22 cellular contexts compared by ENCODE assay signal in the genomic region with DNA sequence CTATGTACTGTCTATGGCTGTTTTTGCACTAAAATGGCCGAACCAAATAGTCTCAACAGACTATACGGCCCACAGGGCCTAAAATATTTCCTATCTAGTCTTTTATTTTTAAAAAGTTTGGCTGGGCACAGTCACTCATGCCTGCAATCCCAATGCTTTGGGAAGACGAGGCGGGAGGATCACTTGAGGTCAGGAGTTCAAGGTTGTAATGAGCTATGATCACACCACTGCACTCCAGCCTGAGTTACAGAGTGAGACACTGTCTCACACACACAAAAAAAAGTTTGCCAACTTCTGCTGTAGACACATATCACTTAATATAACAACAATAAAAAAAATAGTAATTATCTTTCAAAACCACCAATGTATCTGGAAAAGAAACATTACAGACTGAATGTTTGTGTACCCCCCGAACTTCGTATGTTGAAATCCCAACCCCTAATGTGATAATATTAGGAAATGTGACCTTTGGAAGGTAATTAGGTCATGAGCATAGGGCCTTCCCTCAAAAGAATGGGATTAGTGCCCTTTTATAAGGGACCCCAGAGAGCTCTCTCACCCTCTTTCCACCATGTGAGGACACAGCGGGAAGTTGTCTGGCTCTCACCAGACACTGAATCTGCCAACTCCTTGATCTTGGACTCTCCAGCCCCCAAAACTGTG. TPM values are rescaled to one million over a fixed set of nuclear protein-coding genes. Genes with fewer than 3 reads are reported as not detected.
A peak's percentile ranks its signal among the peaks of the same experiment; 100 is the strongest.
DNase-seq lines count a peak whose midpoint lies in the region; ATAC-seq, FAIRE-seq and TF ChIP-seq lines count a peak whose summit lies in the region.
"Had no signal": no experiment of that assay in that cellular context is flagged by ENCODE, and none has a peak within 500 bp of the region (broad histone marks: within the 10 kb centered on the region; RNA-seq: fewer than 3 reads in every experiment).

No MANE protein-coding gene starts in this region.

- dilution Hi-C loops in mammary epithelial cell (cut with HindIII; ENCODE audit: low sequenced_read_pairs): no loop called here

- H3K36me3 ChIP-seq in mammary epithelial cell (ENCODE audit: insufficient read depth, low read length): peaks cover 23% of the 10 kb centered on the region
- H3K36me3 ChIP-seq in HepG2 (replicated peaks in 1 of 2; ENCODE audit: control insufficient read depth in 1 of 2, insufficient read depth in 2 of 2, low read length in 2 of 2): peaks cover 12 to 62% of the 10 kb centered on the region in 2 experiments
- H3K36me3 ChIP-seq in neuronal stem cell (replicated peaks in 1 of 2; ENCODE audit: control insufficient read depth in 2 of 2, insufficient read depth in 2 of 2, low read length in 2 of 2): peaks cover 2 to 97% of the 10 kb centered on the region in 2 donors

- H2AFZ ChIP-seq in mammary epithelial cell (ENCODE audit: low read depth, low read length) (no peak overlapping the region), HepG2 (ENCODE audit: low read length) (no peak overlapping the region), neuronal stem cell (ENCODE audit: low read length) (no peak overlapping the region)

- H4K8ac ChIP-seq in neuronal stem cell (ENCODE audit: low read depth, low read length): no peak overlapping the region

- H2AK5ac ChIP-seq in neuronal stem cell (ENCODE audit: low read depth, low read length): no peak overlapping the region

- no peak overlapping the region for H3K4me3 ChIP-seq in mammary epithelial cell (replicated peaks in 1 of 3; ENCODE audit: insufficient read depth in 1 of 3, low read depth in 2 of 3, low read length in 3 of 3)
- no peak overlapping the region for H3K4me3 ChIP-seq in HepG2 (replicated peaks in 1 of 3; ENCODE audit: insufficient read depth in 1 of 3, low read depth in 2 of 3, low read length in 3 of 3)
- no peak overlapping the region for H3K4me3 ChIP-seq in neuronal stem cell (ENCODE audit: low read length in 2 of 2)
- H3K4me3 ChIP-seq: BLaER1 had no signal

- no peak overlapping the region for H2BK15ac ChIP-seq in neuronal stem cell (ENCODE audit: low read length)

- peaks cover 85% of the 10 kb centered on the region for H3K36me3 Mint-ChIP-seq in MCF 10A (ENCODE audit: insufficient read depth, unreplicated experiment)
- peaks cover 59% of the 10 kb centered on the region for H3K36me3 Mint-ChIP-seq in WTC11
- H3K36me3 Mint-ChIP-seq in nephron progenitor cell (ENCODE audit: low read depth): peaks cover 46% of the 10 kb centered on the region

- H3K14ac ChIP-seq in neuronal stem cell (ENCODE audit: low read length): no peak overlapping the region

- H3K4me2 ChIP-seq in mammary epithelial cell (ENCODE audit: insufficient read depth, low read depth, low read length) (no peak overlapping the region), HepG2 (ENCODE audit: low read depth, low read length) (no peak overlapping the region), neuronal stem cell (ENCODE audit: insufficient read depth, low read length, poor library complexity, severe bottlenecking) (no peak overlapping the region)
- H3K4me2 ChIP-seq: BLaER1 had no signal

- TF ChIP-seq CTCF in MCF 10A (IDR thresholded peaks at IDR 0.05; ENCODE audit: unreplicated experiment): no peak
- TF ChIP-seq CTCF in mammary epithelial cell (conservative IDR thresholded peaks at IDR 0.05 in 1 of 2, IDR thresholded peaks at IDR 0.05 in 1 of 2; ENCODE audit: extremely low read depth in 1 of 2, insufficient read depth in 1 of 2, low read depth in 1 of 2, low read length in 2 of 2): no peak
- no peak for TF ChIP-seq CTCF in WTC11 (IDR thresholded peaks at IDR 0.05)
- TF ChIP-seq CTCF in HepG2 (CRISPR knock-in tag; IDR thresholded peaks at IDR 0.05): no peak
- no peak for TF ChIP-seq CTCF in nephron progenitor cell (IDR thresholded peaks at IDR 0.05)

- H3K27ac ChIP-seq in mammary epithelial cell (ENCODE audit: insufficient read depth, low read depth, low read length) (no peak overlapping the region), HepG2 (ENCODE audit: extremely low read length, insufficient read depth, low read length) (no peak overlapping the region), neuronal stem cell (replicated peaks; ENCODE audit: low read length) (no peak overlapping the region)
- H3K27ac ChIP-seq: BLaER1, C4-2B had no signal

- no peak overlapping the region for H3K4ac ChIP-seq in neuronal stem cell (ENCODE audit: low read length)

- no peaks in the 10 kb centered on the region for H3K27me3 ChIP-seq in mammary epithelial cell (ENCODE audit: insufficient read depth, low read length)
- no peaks in the 10 kb centered on the region for H3K27me3 ChIP-seq in HepG2 (ENCODE audit: control insufficient read depth in 1 of 2, insufficient read depth in 2 of 2, low read length in 2 of 2)
- H3K27me3 ChIP-seq in neuronal stem cell (ENCODE audit: control insufficient read depth in 3 of 3, insufficient read depth in 3 of 3, low read depth in 1 of 3, low read length in 3 of 3): no peaks in the 10 kb centered on the region
- H3K27me3 ChIP-seq: BLaER1 had no signal

- ATAC-seq in WTC11: no peak
- ATAC-seq in HepG2: peak; percentile 34; the same call in 1 of the 3 replicates
- ATAC-seq: CD8-positive, alpha-beta T cell; HCT116 had no signal

- H4K20me1 ChIP-seq in mammary epithelial cell (ENCODE audit: insufficient read depth, low read length): no peaks in the 10 kb centered on the region
- no peaks in the 10 kb centered on the region for H4K20me1 ChIP-seq in HepG2 (ENCODE audit: insufficient read depth, low read length)

- H2BK5ac ChIP-seq in neuronal stem cell (ENCODE audit: low read length): no peak overlapping the region

- no peak overlapping the region for H2BK12ac ChIP-seq in neuronal stem cell (ENCODE audit: low read length)

- CTCF ChIA-PET in MCF 10A (lab: Yijun Ruan, JAX) (interaction anchor here (1.8 to 2.5 kb wide), 2 partner anchors 292 to 295 kb away, joined by 7 to 9 read pairs; no protein-coding TSS in a partner anchor), mammary epithelial cell (lab: Charles Lee; ENCODE audit: low non-redundant PET) (no interaction called here), WTC11 (lab: Charles Lee) (no interaction called here), HepG2 (lab: Yijun Ruan, JAX; ENCODE audit: low intra/inter-chr PET ratio, low total read pairs) (no interaction called here)

- DNase-seq in MCF 10A (ENCODE audit: unreplicated experiment): no peak
- DNase-seq in mammary epithelial cell: no peak
- DNase-seq in WTC11 (ENCODE audit: low spot score): no peak
- peak; percentile 7 for DNase-seq in HepG2 (ENCODE audit: low spot score)
- no peak for DNase-seq in nephron progenitor cell
- no peak for DNase-seq in central memory CD4-positive, alpha-beta T cell
- no peak for DNase-seq in activated CD4-positive, CD25-positive, alpha-beta regulatory T cell treated with anti-CD3 and anti-CD28 coated beads, Interleukin-2, amount 50 U/mL, for 72 hours
- no peak for DNase-seq in neuronal stem cell (ENCODE audit: low spot score)
- DNase-seq: Caco-2; CD4-positive, CD25-positive, alpha-beta regulatory T cell; CD8-positive, alpha-beta T cell; DMS153; DND-41; GOT3; H7 had no signal

- peaks cover 18% of the 10 kb centered on the region for H3K4me1 Mint-ChIP-seq in MCF 10A (ENCODE audit: insufficient read depth, unreplicated experiment)
- H3K4me1 Mint-ChIP-seq in WTC11: peaks cover 9% of the 10 kb centered on the region
- peaks cover 16% of the 10 kb centered on the region for H3K4me1 Mint-ChIP-seq in nephron progenitor cell
- H3K4me1 Mint-ChIP-seq: B cell had no signal

- no peaks in the 10 kb centered on the region for H3K79me1 ChIP-seq in neuronal stem cell (ENCODE audit: low read depth, low read length)

- TF ChIP-seq EP300 in HepG2 (IDR thresholded peaks at IDR 0.05; ENCODE audit: low read depth in 2 of 2, low read length in 2 of 2) (no peak), HepG2 (CRISPR knock-in tag; IDR thresholded peaks at IDR 0.05; ENCODE audit: borderline replicate concordance) (no peak)

- H2BK120ac ChIP-seq in neuronal stem cell (ENCODE audit: low read depth, low read length): no peak overlapping the region

- H3K27ac Mint-ChIP-seq in MCF 10A (ENCODE audit: low read depth, unreplicated experiment) (peak overlapping the region; percentile 54), WTC11 (peak overlapping the region; percentile 87), nephron progenitor cell (peak overlapping the region; percentile 16)
- H3K27ac Mint-ChIP-seq: B cell; CD8-positive, alpha-beta T cell had no signal

- H3K9me3 ChIP-seq in mammary epithelial cell (replicated peaks; ENCODE audit: insufficient read depth, low read length) (no peaks in the 10 kb centered on the region), HepG2 (ENCODE audit: low read length) (no peaks in the 10 kb centered on the region), neuronal stem cell (replicated peaks in 1 of 2; ENCODE audit: control insufficient read depth in 2 of 2, insufficient read depth in 1 of 2, low read depth in 1 of 2, low read length in 2 of 2) (no peaks in the 10 kb centered on the region)
- H3K9me3 ChIP-seq: BLaER1, Caco-2 had no signal

- H3K9ac ChIP-seq in mammary epithelial cell (ENCODE audit: insufficient read depth, low read length) (no peak overlapping the region), HepG2 (ENCODE audit: insufficient read depth, low read depth, low read length) (no peak overlapping the region), neuronal stem cell (ENCODE audit: low read depth, low read length, poor library complexity) (no peak overlapping the region)
- H3K9ac ChIP-seq: BLaER1 had no signal

- H4K91ac ChIP-seq in neuronal stem cell (ENCODE audit: low read depth, low read length, poor library complexity): no peak overlapping the region

- no peak overlapping the region for H3K18ac ChIP-seq in neuronal stem cell (ENCODE audit: low read length)

- H3K27me3 Mint-ChIP-seq in MCF 10A (ENCODE audit: insufficient read depth, unreplicated experiment) (no peaks in the 10 kb centered on the region), WTC11 (ENCODE audit: low read depth) (no peaks in the 10 kb centered on the region), nephron progenitor cell (ENCODE audit: low read depth, poor library complexity) (no peaks in the 10 kb centered on the region)
- H3K27me3 Mint-ChIP-seq: B cell; CD4-positive, CD25-positive, alpha-beta regulatory T cell had no signal

- no peaks in the 10 kb centered on the region for H3K9me3 Mint-ChIP-seq in MCF 10A (ENCODE audit: unreplicated experiment)
- H3K9me3 Mint-ChIP-seq in WTC11: no peaks in the 10 kb centered on the region
- no peaks in the 10 kb centered on the region for H3K9me3 Mint-ChIP-seq in nephron progenitor cell
- H3K9me3 Mint-ChIP-seq: CD4-positive, CD25-positive, alpha-beta regulatory T cell; CD8-positive, alpha-beta T cell had no signal

- H3K4me1 ChIP-seq in mammary epithelial cell (ENCODE audit: insufficient read depth, low read length) (peaks cover 12% of the 10 kb centered on the region), HepG2 (ENCODE audit: insufficient read depth, low read length) (peaks cover 13% of the 10 kb centered on the region), neuronal stem cell (ENCODE audit: control insufficient read depth in 2 of 2, insufficient read depth in 1 of 2, low read depth in 1 of 2, low read length in 2 of 2) (no peaks in the 10 kb centered on the region)
- H3K4me1 ChIP-seq: Caco-2 had no signal

- FAIRE-seq in HepG2 (lab: Jason Lieb, UNC): no peak
- FAIRE-seq: G401.6, GM12892 had no signal

- peaks cover 6% of the 10 kb centered on the region for H3K79me2 ChIP-seq in mammary epithelial cell (ENCODE audit: insufficient read depth, low read length)
- no peaks in the 10 kb centered on the region for H3K79me2 ChIP-seq in HepG2 (ENCODE audit: insufficient read depth, low read length)

- no peak for TF ChIP-seq RAD21 in HepG2 (CRISPR knock-in tag; IDR thresholded peaks at IDR 0.05)

- POLR2A ChIA-PET in MCF 10A (lab: Yijun Ruan, JAX): no interaction called here
- POLR2A ChIA-PET in WTC11 (lab: Charles Lee): no interaction called here
- POLR2A ChIA-PET in HepG2 (lab: Yijun Ruan, JAX): no interaction called here

- H3K4me3 Mint-ChIP-seq in MCF 10A (ENCODE audit: unreplicated experiment): no peak overlapping the region
- no peak overlapping the region for H3K4me3 Mint-ChIP-seq in WTC11
- H3K4me3 Mint-ChIP-seq in nephron progenitor cell: no peak overlapping the region
- H3K4me3 Mint-ChIP-seq: B cell; CD4-positive, CD25-positive, alpha-beta regulatory T cell; CD8-positive, alpha-beta T cell had no signal

- TF ChIP-seq POLR2A in HepG2 (IDR thresholded peaks at IDR 0.05; ENCODE audit: insufficient read depth in 1 of 2, low read depth in 2 of 2, low read length in 2 of 2): no peak

- intact Hi-C loops in MCF 10A (cut with micrococcal nuclease): loop anchor here (10.0 kb wide), 1 partner anchor 138 kb away; a partner anchor contains a TSS
- intact Hi-C loops in mammary epithelial cell (cut with micrococcal nuclease): loop anchor here (10.0 kb wide), 1 partner anchor 138 kb away; a partner anchor contains a TSS
- intact Hi-C loops in HepG2 (cut with micrococcal nuclease; ENCODE audit: unreplicated experiment): no loop called here

- no TSS peak for BruUV-seq in MCF 10A (replicated peaks; lab: Mats Ljungman, UMichigan)
- no TSS peak for BruUV-seq in mammary epithelial cell (replicated peaks; lab: Mats Ljungman, UMichigan)
- no TSS peak for BruUV-seq in HepG2 (replicated peaks; lab: Mats Ljungman, UMichigan)

- in situ Hi-C loops in mammary epithelial cell (cut with MboI; ENCODE audit: low sequenced_read_pairs in 2 of 2): no loop called here
- in situ Hi-C loops in HepG2 (cut with HindIII; ENCODE audit: extremely low pct_ligation_motif_present, low pct_unique_long_range_greater_than_20kb): loop anchor here (10.0 kb wide), 1 partner anchor 288 kb away; no protein-coding TSS in a partner anchor

- WGBS in mammary epithelial cell (ENCODE audit: low coverage, missing lambda C conversion rate): 96% methylated on average over 7 of the region's 7 CpGs
- 75% methylated on average over 7 of the region's 7 CpGs for WGBS in HepG2 (ENCODE audit: low lambda C conversion rate)
- no CpG with 5 or more reads among the region's 7 CpGs for WGBS in neuronal stem cell (ENCODE audit: extremely low coverage in 2 of 2, insufficient read length in 2 of 2, insufficient replicate concordance in 1 of 2), 2 donors

- H3K23ac ChIP-seq in neuronal stem cell (ENCODE audit: low read depth, low read length, poor library complexity): no peak overlapping the region

RNA-seq across cellular contexts. Expression of a gene that starts 53.5 kb away (rescaled TPM):
- total RNA-seq in MCF 10A (2022) (not detected in 2 replicates), mammary epithelial cell (not detected), WTC11 (2021) (0.17 to 0.18 TPM in 2 of 3 replicates, not detected in the other), HepG2 (2016; rRNA removed; fragmentation: Illumina TruSeq; extraction: Trizol) (not detected in 2 replicates)
- polyA plus RNA-seq in mammary epithelial cell (0.22 TPM), HepG2 (2011; rRNA removed) (0.13 TPM in 1 of 2 replicates, not detected in the other)
- not detected for polyA minus RNA-seq in mammary epithelial cell
- total RNA-seq in HepG2 (2016; cell fraction: cytosol; rRNA removed; fragmentation: Illumina TruSeq; extraction: Trizol; ENCODE audit: low read depth): not detected in 2 replicates
- not detected in 2 replicates for total RNA-seq in HepG2 (2016; cell fraction: insoluble cytoplasmic fraction; rRNA removed; fragmentation: Illumina TruSeq; extraction: Trizol)
- not detected in 2 replicates for total RNA-seq in HepG2 (2016; cell fraction: membrane; rRNA removed; fragmentation: Illumina TruSeq; extraction: Trizol)
- total RNA-seq in HepG2 (2016; cell fraction: nucleus; rRNA removed; fragmentation: Illumina TruSeq; extraction: Trizol): not detected in 2 replicates
- not detected in 2 replicates for polyA plus RNA-seq in HepG2 (2011; cell fraction: cytosol; rRNA removed)
- polyA plus RNA-seq in HepG2 (2011; cell fraction: nucleus; rRNA removed): 0.28 and 0.32 TPM in 2 replicates
- not detected in 2 replicates for polyA plus RNA-seq in HepG2 (2012)
- polyA plus RNA-seq in HepG2 (2016; cell fraction: cytosol; fragmentation: Illumina TruSeq; extraction: Trizol; ENCODE audit: low read depth): not detected in 2 replicates
- not detected in 2 replicates for polyA plus RNA-seq in HepG2 (2016; cell fraction: insoluble cytoplasmic fraction; fragmentation: Illumina TruSeq; extraction: Trizol; ENCODE audit: low read depth)
- polyA plus RNA-seq in HepG2 (2016; cell fraction: membrane; fragmentation: Illumina TruSeq; extraction: Trizol; ENCODE audit: low read depth): not detected in 2 replicates
- not detected in 2 replicates for polyA plus RNA-seq in HepG2 (2016; cell fraction: nucleus; fragmentation: Illumina TruSeq; extraction: Trizol; ENCODE audit: insufficient read depth, low read depth)
- polyA minus RNA-seq in HepG2 (2011; rRNA and poly(A)+ RNA removed; ENCODE audit: low replicate concordance): not detected in 2 replicates
- polyA minus RNA-seq in HepG2 (2011; cell fraction: cytosol; rRNA and poly(A)+ RNA removed): not detected in 2 replicates
- polyA minus RNA-seq in HepG2 (2011; cell fraction: nucleus; rRNA and poly(A)+ RNA removed): not detected in 2 replicates
- not detected for polyA plus RNA-seq in neuronal stem cell (2013, experiment 1 of 2)
- polyA plus RNA-seq in neuronal stem cell (2013, experiment 2 of 2): 0.01 TPM
- total RNA-seq: A172; CD8-positive, alpha-beta T cell; H7 had no signal

RNA-seq across cellular contexts. Expression of a gene that starts 53.9 kb away (rescaled TPM):
- total RNA-seq in MCF 10A (2022) (79.3 and 96.3 TPM in 2 replicates), mammary epithelial cell (10 to 100 TPM; 24.8 to 47.0 TPM), WTC11 (2021) (44.4 to 48.0 TPM (median 46.1 TPM) in 3 replicates), HepG2 (2016; rRNA removed; fragmentation: Illumina TruSeq; extraction: Trizol) (32.7 and 37.5 TPM in 2 replicates)
- polyA plus RNA-seq in mammary epithelial cell (16.5 TPM), HepG2 (2011; rRNA removed) (14.0 and 18.9 TPM in 2 replicates)
- 41.6 TPM for polyA minus RNA-seq in mammary epithelial cell
- total RNA-seq in HepG2 (2016; cell fraction: cytosol; rRNA removed; fragmentation: Illumina TruSeq; extraction: Trizol; ENCODE audit: low read depth): 42.0 and 51.6 TPM in 2 replicates
- total RNA-seq in HepG2 (2016; cell fraction: insoluble cytoplasmic fraction; rRNA removed; fragmentation: Illumina TruSeq; extraction: Trizol): 35.9 and 36.2 TPM in 2 replicates
- total RNA-seq in HepG2 (2016; cell fraction: membrane; rRNA removed; fragmentation: Illumina TruSeq; extraction: Trizol): 21.0 and 23.4 TPM in 2 replicates
- 45.6 and 50.9 TPM in 2 replicates for total RNA-seq in HepG2 (2016; cell fraction: nucleus; rRNA removed; fragmentation: Illumina TruSeq; extraction: Trizol)
- 9.7 and 11.8 TPM in 2 replicates for polyA plus RNA-seq in HepG2 (2011; cell fraction: cytosol; rRNA removed)
- polyA plus RNA-seq in HepG2 (2011; cell fraction: nucleus; rRNA removed): 17.7 and 22.7 TPM in 2 replicates
- polyA plus RNA-seq in HepG2 (2012): 22.9 and 28.6 TPM in 2 replicates
- 8.5 and 9.2 TPM in 2 replicates for polyA plus RNA-seq in HepG2 (2016; cell fraction: cytosol; fragmentation: Illumina TruSeq; extraction: Trizol; ENCODE audit: low read depth)
- polyA plus RNA-seq in HepG2 (2016; cell fraction: insoluble cytoplasmic fraction; fragmentation: Illumina TruSeq; extraction: Trizol; ENCODE audit: low read depth): 38.8 and 40.5 TPM in 2 replicates
- 13.0 and 17.3 TPM in 2 replicates for polyA plus RNA-seq in HepG2 (2016; cell fraction: membrane; fragmentation: Illumina TruSeq; extraction: Trizol; ENCODE audit: low read depth)
- 55.9 and 65.1 TPM in 2 replicates for polyA plus RNA-seq in HepG2 (2016; cell fraction: nucleus; fragmentation: Illumina TruSeq; extraction: Trizol; ENCODE audit: insufficient read depth, low read depth)
- 7.7 and 16.1 TPM in 2 replicates for polyA minus RNA-seq in HepG2 (2011; rRNA and poly(A)+ RNA removed; ENCODE audit: low replicate concordance)
- 13.8 and 16.4 TPM in 2 replicates for polyA minus RNA-seq in HepG2 (2011; cell fraction: cytosol; rRNA and poly(A)+ RNA removed)
- 46.1 and 49.6 TPM in 2 replicates for polyA minus RNA-seq in HepG2 (2011; cell fraction: nucleus; rRNA and poly(A)+ RNA removed)
- 25.7 TPM for polyA plus RNA-seq in neuronal stem cell (2013, experiment 1 of 2)
- polyA plus RNA-seq in neuronal stem cell (2013, experiment 2 of 2): 24.6 TPM

Comparison
In these comparisons a context has a peak if more than half of its experiments do, and no peak if none do; other contexts are left out.
1. H3K27ac Mint-ChIP-seq: peak in every context shown above with its lines; median percentile 87 in WTC11; 54 in MCF 10A; 16 in nephron progenitor cell.